In genomic region chr1:162023181-162023546, GRCh38 we compare ENCODE assay signal across 8 cellular contexts. TPM values are rescaled to one million over a fixed set of nuclear protein-coding genes. Genes with fewer than 3 reads are reported as not detected.
DNase-seq lines count a peak whose midpoint lies in the region; ATAC-seq and TF ChIP-seq lines count a peak whose summit lies in the region.

No MANE protein-coding gene starts in this region.

- H3K9me3 Mint-ChIP-seq in activated naive CD4-positive, alpha-beta T cell treated with anti-CD3 and anti-CD28 coated beads for 36 hours, result no peaks in the 10 kb centered on the region
- no peaks in the 10 kb centered on the region for H3K9me3 Mint-ChIP-seq in activated naive CD4-positive, alpha-beta T cell treated with anti-CD3 and anti-CD28 coated beads, Interleukin-2, amount 50 U/mL, for 72 hours
- H3K9me3 Mint-ChIP-seq in mesothelial cell of epicardium, result peaks cover 11% of the 10 kb centered on the region

- H3K4me2 ChIP-seq in mammary epithelial cell (ENCODE audit: insufficient read depth, low read depth, low read length), result peak overlapping the region; percentile 96

- no peak for TF ChIP-seq CTCF in mammary epithelial cell (conservative IDR thresholded peaks at IDR 0.05 in 1 of 2, IDR thresholded peaks at IDR 0.05 in 1 of 2; ENCODE audit: extremely low read depth in 1 of 2, insufficient read depth in 1 of 2, low read depth in 1 of 2, low read length in 2 of 2)
- TF ChIP-seq CTCF in mesothelial cell of epicardium (IDR thresholded peaks at IDR 0.05; ENCODE audit: unreplicated experiment), result no peak
- TF ChIP-seq CTCF in upper lobe of right lung (IDR thresholded peaks at IDR 0.05), result no peak
- no peak for TF ChIP-seq CTCF in RWPE1 (conservative IDR thresholded peaks at IDR 0.05; ENCODE audit: low read depth)

- no peak overlapping the region for H3K27ac Mint-ChIP-seq in activated naive CD4-positive, alpha-beta T cell treated with anti-CD3 and anti-CD28 coated beads for 36 hours
- H3K27ac Mint-ChIP-seq in activated naive CD4-positive, alpha-beta T cell treated with anti-CD3 and anti-CD28 coated beads, Interleukin-2, amount 50 U/mL, for 72 hours, result no peak overlapping the region
- no peak overlapping the region for H3K27ac Mint-ChIP-seq in mesothelial cell of epicardium

- H3K27me3 Mint-ChIP-seq in activated naive CD4-positive, alpha-beta T cell treated with anti-CD3 and anti-CD28 coated beads for 36 hours (ENCODE audit: low read depth), result peaks cover 18% of the 10 kb centered on the region
- H3K27me3 Mint-ChIP-seq in mesothelial cell of epicardium (ENCODE audit: low read depth), result peaks cover 57% of the 10 kb centered on the region

- H3K4me1 ChIP-seq in mammary epithelial cell (ENCODE audit: insufficient read depth, low read length) (peaks cover 10% of the 10 kb centered on the region), upper lobe of right lung (peaks cover 34% of the 10 kb centered on the region)

- intact Hi-C loops in activated naive CD4-positive, alpha-beta T cell treated with anti-CD3 and anti-CD28 coated beads for 36 hours (cut with micrococcal nuclease), result loop anchor here (1.0 kb wide), 1 partner anchor 61 kb away; no protein-coding TSS in a partner anchor
- intact Hi-C loops in mammary epithelial cell (cut with micrococcal nuclease), result loop anchor here (5.0 kb wide), 1 partner anchor 116 kb away; no protein-coding TSS in a partner anchor
- intact Hi-C loops in upper lobe of right lung (cut with DNase I), result no loop called here

- dilution Hi-C loops in mammary epithelial cell (cut with HindIII; ENCODE audit: low sequenced_read_pairs), result no loop called here

- H3K27me3 ChIP-seq in mammary epithelial cell (ENCODE audit: insufficient read depth, low read length) (no peaks in the 10 kb centered on the region), upper lobe of right lung (peaks cover 10% of the 10 kb centered on the region)

- no peak overlapping the region for H3K9ac ChIP-seq in mammary epithelial cell (ENCODE audit: insufficient read depth, low read length)

- peak overlapping the region; percentile 68 to 75 (median 68) for H3K4me3 ChIP-seq in mammary epithelial cell (replicated peaks in 1 of 3; ENCODE audit: insufficient read depth in 1 of 3, low read depth in 2 of 3, low read length in 3 of 3)
- peak overlapping the region; percentile 75 for H3K4me3 ChIP-seq in upper lobe of right lung

- no peak for ATAC-seq in activated naive CD4-positive, alpha-beta T cell treated with anti-CD3 and anti-CD28 coated beads, Interleukin-2, amount 50 U/mL, for 72 hours
- ATAC-seq in upper lobe of right lung, result no peak

- H3K36me3 ChIP-seq in mammary epithelial cell (ENCODE audit: insufficient read depth, low read length), result no peaks in the 10 kb centered on the region
- no peaks in the 10 kb centered on the region for H3K36me3 ChIP-seq in upper lobe of right lung

- POLR2A ChIA-PET in RWPE1 (lab: Yijun Ruan, JAX; ENCODE audit: low non-redundant PET), result no interaction called here

- in situ Hi-C loops in mammary epithelial cell (cut with MboI; ENCODE audit: low sequenced_read_pairs in 2 of 2), result no loop called here

- H4K20me1 ChIP-seq in mammary epithelial cell (ENCODE audit: insufficient read depth, low read length), result no peaks in the 10 kb centered on the region

- peak overlapping the region; percentile 99 for H2AFZ ChIP-seq in mammary epithelial cell (ENCODE audit: low read depth, low read length)

- CTCF ChIA-PET in activated naive CD4-positive, alpha-beta T cell treated with anti-CD3 and anti-CD28 coated beads for 36 hours (lab: Charles Lee), result interaction anchor here (1.0 to 2.8 kb wide), 7 partner anchors 11 to 230 kb away, joined by 3 to 35 read pairs (median 15); no protein-coding TSS in a partner anchor
- CTCF ChIA-PET in mammary epithelial cell (lab: Charles Lee; ENCODE audit: low non-redundant PET) (interaction anchor here (0.6 to 0.8 kb wide), 2 partner anchors 14 to 815 kb away, joined by 3 to 4 read pairs; no protein-coding TSS in a partner anchor), RWPE1 (lab: Yijun Ruan, JAX) (interaction anchor here (1.8 kb wide), 1 partner anchor 118 kb away, joined by 7 read pairs; no protein-coding TSS in a partner anchor)

- 86% methylated on average over 12 of the region's 20 CpGs for WGBS in mammary epithelial cell (ENCODE audit: low coverage, missing lambda C conversion rate)

- no peaks in the 10 kb centered on the region for H3K9me3 ChIP-seq in mammary epithelial cell (replicated peaks; ENCODE audit: insufficient read depth, low read length)
- no peaks in the 10 kb centered on the region for H3K9me3 ChIP-seq in upper lobe of right lung

- peaks cover 3% of the 10 kb centered on the region for H3K4me1 Mint-ChIP-seq in activated naive CD4-positive, alpha-beta T cell treated with anti-CD3 and anti-CD28 coated beads for 36 hours (ENCODE audit: low read depth)
- H3K4me1 Mint-ChIP-seq in mesothelial cell of epicardium, result peaks cover 12% of the 10 kb centered on the region

- no peak overlapping the region for H3K27ac ChIP-seq in mammary epithelial cell (ENCODE audit: insufficient read depth, low read depth, low read length)
- H3K27ac ChIP-seq in upper lobe of right lung, result peak overlapping the region; percentile 28
- H3K27ac ChIP-seq in RWPE1, result no peak overlapping the region

- DNase-seq in activated naive CD4-positive, alpha-beta T cell treated with anti-CD3 and anti-CD28 coated beads for 36 hours, result no peak
- no peak for DNase-seq in activated naive CD4-positive, alpha-beta T cell treated with anti-CD3 and anti-CD28 coated beads, Interleukin-2, amount 50 U/mL, for 72 hours (ENCODE audit: low spot score in 2 of 2)
- DNase-seq in mammary epithelial cell (no peak), mesothelial cell of epicardium (ENCODE audit: low spot score in 2 of 2, unreplicated experiment in 2 of 2) (no peak), upper lobe of right lung (no peak), NCI-H69 (lab: John Stamatoyannopoulos, UW) (no peak), RWPE1 (ENCODE audit: low spot score) (no peak)
- DNase-seq in effector CD4-positive, alpha-beta T cell, result no peak

- H3K4me3 Mint-ChIP-seq in activated naive CD4-positive, alpha-beta T cell treated with anti-CD3 and anti-CD28 coated beads for 36 hours, result peak overlapping the region; percentile 86
- peak overlapping the region; percentile 82 for H3K4me3 Mint-ChIP-seq in mesothelial cell of epicardium

- BruUV-seq in mammary epithelial cell (replicated peaks; lab: Mats Ljungman, UMichigan), result no TSS peak

- no peaks in the 10 kb centered on the region for H3K36me3 Mint-ChIP-seq in activated naive CD4-positive, alpha-beta T cell treated with anti-CD3 and anti-CD28 coated beads for 36 hours (ENCODE audit: low read depth)
- H3K36me3 Mint-ChIP-seq in activated naive CD4-positive, alpha-beta T cell treated with anti-CD3 and anti-CD28 coated beads, Interleukin-2, amount 50 U/mL, for 72 hours, result peaks cover 0 to 4% of the 10 kb centered on the region in 2 donors
- H3K36me3 Mint-ChIP-seq in mesothelial cell of epicardium, result peaks cover 2% of the 10 kb centered on the region

- no peaks in the 10 kb centered on the region for H3K79me2 ChIP-seq in mammary epithelial cell (ENCODE audit: insufficient read depth, low read length)

RNA-seq across cellular contexts. Expression of gene OLFML2B, which starts 0.5 kb away (rescaled TPM):
- 1 to 10 TPM; 1.7 to 2.3 TPM for total RNA-seq in activated naive CD4-positive, alpha-beta T cell treated with anti-CD3 and anti-CD28 coated beads for 36 hours
- total RNA-seq in activated naive CD4-positive, alpha-beta T cell treated with anti-CD3 and anti-CD28 coated beads, Interleukin-2, amount 50 U/mL, for 72 hours, result under 1 TPM; 0.14 to 0.18 TPM
- total RNA-seq in mammary epithelial cell (under 1 TPM in 1 of 2 donors, not detected in 1; 0.50 TPM), mesothelial cell of epicardium (4.4 to 4.8 TPM (median 4.8 TPM) in 3 replicates), upper lobe of right lung (17.5 TPM)
- 0.02 TPM for polyA plus RNA-seq in mammary epithelial cell
- polyA minus RNA-seq in mammary epithelial cell, result not detected

RNA-seq across cellular contexts. Expression of gene NOS1AP, which starts 46.3 kb away (rescaled TPM):
- under 1 TPM; 0.33 to 0.42 TPM for total RNA-seq in activated naive CD4-positive, alpha-beta T cell treated with anti-CD3 and anti-CD28 coated beads for 36 hours
- under 1 TPM; 0.18 to 0.27 TPM for total RNA-seq in activated naive CD4-positive, alpha-beta T cell treated with anti-CD3 and anti-CD28 coated beads, Interleukin-2, amount 50 U/mL, for 72 hours
- total RNA-seq in mammary epithelial cell (1 to 10 TPM in 1 of 2 donors, under 1 TPM in 1; 0.96 to 1.2 TPM), mesothelial cell of epicardium (3.8 to 4.4 TPM (median 4.4 TPM) in 3 replicates), upper lobe of right lung (4.9 TPM)
- polyA plus RNA-seq in mammary epithelial cell, result 0.28 TPM
- not detected for polyA minus RNA-seq in mammary epithelial cell
